Comparison of ENCODE assay signal across 34 cellular contexts in the genomic region with DNA sequence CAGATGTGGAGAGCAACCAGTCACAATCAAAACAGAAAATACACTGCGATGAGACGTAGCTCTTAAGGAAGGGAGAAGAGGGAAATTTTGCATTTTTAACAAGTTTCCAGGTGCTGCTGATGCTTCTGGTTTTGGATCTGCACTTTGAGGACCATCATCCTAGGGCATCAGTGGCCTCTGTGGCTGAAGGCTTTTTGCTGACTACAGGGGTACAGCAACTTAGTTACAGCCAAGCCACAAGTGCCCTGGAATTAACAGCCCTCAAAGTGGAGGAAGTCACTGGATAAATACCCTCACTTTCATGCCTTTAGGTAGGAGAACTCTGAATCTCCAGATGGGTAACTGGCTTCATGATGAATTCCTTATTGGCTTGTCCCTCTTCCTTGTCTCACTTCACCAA.
DNase-seq lines count a peak whose midpoint lies in the region; ATAC-seq, FAIRE-seq and TF ChIP-seq lines count a peak whose summit lies in the region.
"Had no signal": no experiment of that assay in that cellular context is flagged by ENCODE, and none has a peak within 500 bp of the region (broad histone marks: within the 10 kb centered on the region; RNA-seq: fewer than 3 reads in every experiment).

No MANE protein-coding gene starts in this region.

- intact Hi-C loops in HepG2 (cut with micrococcal nuclease; ENCODE audit: unreplicated experiment) (no loop called here), right lobe of liver (cut with DNase I) (no loop called here), K562 (cut with micrococcal nuclease) (no loop called here)

- no peaks in the 10 kb centered on the region for H3K9me1 ChIP-seq in K562 (ENCODE audit: control insufficient read depth, insufficient read depth, low read length)

- no peaks in the 10 kb centered on the region for H3K79me1 ChIP-seq in neuronal stem cell (ENCODE audit: low read depth, low read length)

- H3K9me3 ChIP-seq in HepG2 (ENCODE audit: low read length) (no peaks in the 10 kb centered on the region), right lobe of liver (no peaks in the 10 kb centered on the region), A549 (no peaks in the 10 kb centered on the region), K562 (replicated peaks; ENCODE audit: control insufficient read depth, insufficient read depth, low read depth, low read length) (no peaks in the 10 kb centered on the region), neuronal stem cell (replicated peaks in 1 of 2; ENCODE audit: control insufficient read depth in 2 of 2, insufficient read depth in 1 of 2, low read depth in 1 of 2, low read length in 2 of 2) (peaks cover 0 to 4% of the 10 kb centered on the region in 2 donors)
- H3K9me3 ChIP-seq: BE2C; BLaER1; BLaER1 treated with 17β-estradiol and CSF1 and Interleukin-3, amounts not matched to agents 10 nM and 100 nM; Caco-2 had no signal

- ATAC-seq in HepG2 (no peak), right lobe of liver (no peak), A549 (no peak), K562 (peak; percentile 52; the same call in 2 of the 3 replicates)
- ATAC-seq: CD8-positive, alpha-beta T cell had no signal

- H2BK5ac ChIP-seq in neuronal stem cell (ENCODE audit: low read length) = no peak overlapping the region

- H3K9ac ChIP-seq in HepG2 (ENCODE audit: insufficient read depth, low read depth, low read length) (no peak overlapping the region), K562 (ENCODE audit: insufficient read depth in 1 of 2, low read depth in 2 of 2, low read length in 2 of 2) (peak overlapping the region in 1 of 2 experiments; percentile 51; a peak in 1 of 4 replicates), neuronal stem cell (ENCODE audit: low read depth, low read length, poor library complexity) (no peak overlapping the region)
- H3K9ac ChIP-seq: BLaER1; BLaER1 treated with 17β-estradiol and CSF1 and Interleukin-3, amounts not matched to agents 10 nM and 100 nM had no signal

- H3K27ac ChIP-seq in HepG2 (ENCODE audit: extremely low read length, insufficient read depth, low read length) (no peak overlapping the region), right lobe of liver (no peak overlapping the region), A549 (no peak overlapping the region), K562 (ENCODE audit: extremely low read depth, low read depth, low read length) (peak overlapping the region; percentile 16), neuronal stem cell (replicated peaks; ENCODE audit: low read length) (no peak overlapping the region)
- H3K27ac ChIP-seq: 22Rv1; BLaER1; BLaER1 treated with 17β-estradiol and CSF1 and Interleukin-3, amounts not matched to agents 10 nM and 100 nM; C4-2B had no signal

- no peak overlapping the region for H4K91ac ChIP-seq in neuronal stem cell (ENCODE audit: low read depth, low read length, poor library complexity)

- TF ChIP-seq CTCF in HepG2 (CRISPR knock-in tag; IDR thresholded peaks at IDR 0.05) (no peak), right lobe of liver (IDR thresholded peaks at IDR 0.05) (no peak), A549 (IDR thresholded peaks at IDR 0.05) (no peak), K562 (IDR thresholded peaks at IDR 0.05 in 2 of 3, conservative IDR thresholded peaks at IDR 0.05 in 1 of 3; ENCODE audit: insufficient read depth in 2 of 3, low read depth in 1 of 3, low read length in 3 of 3) (no peak)

- no peak for TF ChIP-seq RAD21 in HepG2 (CRISPR knock-in tag; IDR thresholded peaks at IDR 0.05)
- TF ChIP-seq RAD21 in A549 (conservative IDR thresholded peaks at IDR 0.05 in 1 of 2, IDR thresholded peaks at IDR 0.05 in 1 of 2) = no peak
- TF ChIP-seq RAD21 in K562 (CRISPR knock-in tag; conservative IDR thresholded peaks at IDR 0.05 in 1 of 2, IDR thresholded peaks at IDR 0.05 in 1 of 2) = no peak

- no peak overlapping the region for H3K14ac ChIP-seq in neuronal stem cell (ENCODE audit: low read length)

- DNase-seq in HepG2 (ENCODE audit: low spot score) = no peak
- DNase-seq in right lobe of liver = no peak
- no peak for DNase-seq in A549 (ENCODE audit: low read depth in 1 of 2, low spot score in 1 of 2)
- no peak for DNase-seq in K562 (ENCODE audit: extremely low read depth in 1 of 4, low spot score in 3 of 4)
- no peak for DNase-seq in neuronal stem cell (ENCODE audit: low spot score)
- no peak for DNase-seq in ureter (ENCODE audit: low spot score)
- DNase-seq in cortex of kidney (lab: John Stamatoyannopoulos, UW) = no peak
- no peak for DNase-seq in NCI-H2227 treated with DMSO at 0.1 percent for 48 hours (lab: John Stamatoyannopoulos, UW)
- DNase-seq: 8988T; ACHN; AML-193; BE2C; C1 segment of cervical spinal cord; Caco-2; Calu3; CD4-positive, alpha-beta memory T cell; CD4-positive, alpha-beta T cell; CD4-positive, CD25-positive, alpha-beta regulatory T cell; CD8-positive, alpha-beta memory T cell; CD8-positive, alpha-beta T cell; COR-L47; DMS 273 treated with DMSO at 0.1 percent for 48 hours; DMS153; DMS53; DMS79; DMS79 treated with DMSO at 0.1 percent for 48 hours; DND-41; EL had no signal

- no peaks in the 10 kb centered on the region; a peak in 1 of 5 replicates for H3K27me3 ChIP-seq in HepG2 (ENCODE audit: control insufficient read depth in 1 of 2, insufficient read depth in 2 of 2, low read length in 2 of 2)
- H3K27me3 ChIP-seq in right lobe of liver = no peaks in the 10 kb centered on the region
- H3K27me3 ChIP-seq in K562 (ENCODE audit: control insufficient read depth in 2 of 2, insufficient read depth in 2 of 2, low read length in 2 of 2) = no peaks in the 10 kb centered on the region
- no peaks in the 10 kb centered on the region for H3K27me3 ChIP-seq in neuronal stem cell (ENCODE audit: control insufficient read depth in 3 of 3, insufficient read depth in 3 of 3, low read depth in 1 of 3, low read length in 3 of 3)
- H3K27me3 ChIP-seq: BE2C; BLaER1; BLaER1 treated with 17β-estradiol and CSF1 and Interleukin-3, amounts not matched to agents 10 nM and 100 nM had no signal

- H2AFZ ChIP-seq in HepG2 (ENCODE audit: low read length) (no peak overlapping the region), K562 (ENCODE audit: low read depth, low read length) (peak overlapping the region; percentile 66), neuronal stem cell (ENCODE audit: low read length) (no peak overlapping the region)

- 4% methylated on average over 2 of the region's 2 CpGs for WGBS in HepG2 (ENCODE audit: low lambda C conversion rate)
- 80% methylated on average over 2 of the region's 2 CpGs for WGBS in right lobe of liver (ENCODE audit: insufficient coverage, low coverage, low lambda C conversion rate, missing lambda C conversion rate)
- WGBS in A549 (ENCODE audit: missing lambda C conversion rate) = 13% methylated on average over 2 of the region's 2 CpGs
- WGBS in K562 (ENCODE audit: insufficient coverage, low coverage, missing lambda C conversion rate) = 9% methylated on average over 2 of the region's 2 CpGs
- WGBS in neuronal stem cell (ENCODE audit: extremely low coverage in 2 of 2, insufficient read length in 2 of 2, insufficient replicate concordance in 1 of 2), 2 donors = no CpG with 5 or more reads among the region's 2 CpGs

- H2AK5ac ChIP-seq in neuronal stem cell (ENCODE audit: low read depth, low read length) = no peak overlapping the region

- in situ Hi-C loops in HepG2 (cut with HindIII; ENCODE audit: extremely low pct_ligation_motif_present, low pct_unique_long_range_greater_than_20kb) (no loop called here), K562 (cut with MboI) (no loop called here)

- no peak for TF ChIP-seq POLR2A in HepG2 (IDR thresholded peaks at IDR 0.05; ENCODE audit: insufficient read depth in 1 of 2, low read depth in 2 of 2, low read length in 2 of 2)
- no peak for TF ChIP-seq POLR2A in right lobe of liver (IDR thresholded peaks at IDR 0.05)
- no peak for TF ChIP-seq POLR2A in A549 (IDR thresholded peaks at IDR 0.05; ENCODE audit: low read length)
- TF ChIP-seq POLR2A in K562 (conservative IDR thresholded peaks at IDR 0.05) = no peak

- H3K36me3 ChIP-seq in HepG2 (replicated peaks in 1 of 2; ENCODE audit: control insufficient read depth in 1 of 2, insufficient read depth in 2 of 2, low read length in 2 of 2) = no peaks in the 10 kb centered on the region
- H3K36me3 ChIP-seq in right lobe of liver = no peaks in the 10 kb centered on the region
- no peaks in the 10 kb centered on the region for H3K36me3 ChIP-seq in K562 (ENCODE audit: control insufficient read depth, insufficient read depth, low read length)
- no peaks in the 10 kb centered on the region for H3K36me3 ChIP-seq in neuronal stem cell (replicated peaks in 1 of 2; ENCODE audit: control insufficient read depth in 2 of 2, insufficient read depth in 2 of 2, low read length in 2 of 2)
- H3K36me3 ChIP-seq: BE2C; BLaER1; BLaER1 treated with 17β-estradiol and CSF1 and Interleukin-3, amounts not matched to agents 10 nM and 100 nM had no signal

- BruUV-seq in HepG2 (replicated peaks; lab: Mats Ljungman, UMichigan) (no TSS peak), K562 (replicated peaks; lab: Mats Ljungman, UMichigan) (no TSS peak)

- no peak overlapping the region for H4K8ac ChIP-seq in neuronal stem cell (ENCODE audit: low read depth, low read length)

- CTCF ChIA-PET in HepG2 (lab: Yijun Ruan, JAX; ENCODE audit: low intra/inter-chr PET ratio, low total read pairs) (no interaction called here), A549 (lab: Yijun Ruan, JAX) (no interaction called here), K562 (lab: Yijun Ruan, JAX; ENCODE audit: low intra/inter-chr PET ratio) (interaction anchor here (0.6 kb wide), 1 partner anchor 590 kb away, joined by 3 read pairs; no protein-coding TSS in a partner anchor)

- H2BK12ac ChIP-seq in neuronal stem cell (ENCODE audit: low read length) = no peak overlapping the region

- H3K79me2 ChIP-seq in HepG2 (ENCODE audit: insufficient read depth, low read length) = no peaks in the 10 kb centered on the region
- H3K79me2 ChIP-seq in K562 (ENCODE audit: control insufficient read depth, insufficient read depth, low read length) = peaks cover 5% of the 10 kb centered on the region; the same call in 1 of the 3 replicates

- H3K4me2 ChIP-seq in HepG2 (ENCODE audit: low read depth, low read length) (no peak overlapping the region), A549 (no peak overlapping the region), K562 (ENCODE audit: insufficient read depth, low read length) (peak overlapping the region; percentile 51; the same call in 1 of the 2 replicates), neuronal stem cell (ENCODE audit: insufficient read depth, low read length, poor library complexity, severe bottlenecking) (no peak overlapping the region)
- H3K4me2 ChIP-seq: BLaER1; BLaER1 treated with 17β-estradiol and CSF1 and Interleukin-3, amounts not matched to agents 10 nM and 100 nM had no signal

- FAIRE-seq in HepG2 (lab: Jason Lieb, UNC) (no peak), A549 (lab: Jason Lieb, UNC) (no peak), K562 (lab: Jason Lieb, UNC) (no peak)
- FAIRE-seq: A204.1, D721Med had no signal

- H4K20me1 ChIP-seq in HepG2 (ENCODE audit: insufficient read depth, low read length) (no peaks in the 10 kb centered on the region), K562 (replicated peaks; ENCODE audit: control insufficient read depth, insufficient read depth, low read length) (no peaks in the 10 kb centered on the region)
- H4K20me1 ChIP-seq: BLaER1; BLaER1 treated with 17β-estradiol and CSF1 and Interleukin-3, amounts not matched to agents 10 nM and 100 nM had no signal

- H3K18ac ChIP-seq in neuronal stem cell (ENCODE audit: low read length) = peak overlapping the region; percentile 31

- no peak overlapping the region for H2BK120ac ChIP-seq in neuronal stem cell (ENCODE audit: low read depth, low read length)

- TF ChIP-seq EP300 in HepG2 (IDR thresholded peaks at IDR 0.05; ENCODE audit: low read depth in 2 of 2, low read length in 2 of 2) (no peak), HepG2 (CRISPR knock-in tag; IDR thresholded peaks at IDR 0.05; ENCODE audit: borderline replicate concordance) (no peak), A549 (IDR thresholded peaks at IDR 0.05) (no peak), K562 (IDR thresholded peaks at IDR 0.05; ENCODE audit: low read length) (no peak)

- no peak overlapping the region for H3K23ac ChIP-seq in neuronal stem cell (ENCODE audit: low read depth, low read length, poor library complexity)

- POLR2A ChIA-PET in HepG2 (lab: Yijun Ruan, JAX) (no interaction called here), A549 (lab: Yijun Ruan, JAX) (no interaction called here), K562 (lab: Yijun Ruan, JAX) (no interaction called here)

- H2BK15ac ChIP-seq in neuronal stem cell (ENCODE audit: low read length) = no peak overlapping the region

- no peak overlapping the region for H3K4ac ChIP-seq in neuronal stem cell (ENCODE audit: low read length)

- H3K4me1 ChIP-seq in HepG2 (ENCODE audit: insufficient read depth, low read length) (no peaks in the 10 kb centered on the region), right lobe of liver (no peaks in the 10 kb centered on the region), A549 (no peaks in the 10 kb centered on the region), K562 (replicated peaks in 1 of 2; ENCODE audit: control insufficient read depth in 2 of 2, insufficient read depth in 2 of 2, low read length in 2 of 2) (no peaks in the 10 kb centered on the region), neuronal stem cell (ENCODE audit: control insufficient read depth in 2 of 2, insufficient read depth in 1 of 2, low read depth in 1 of 2, low read length in 2 of 2) (no peaks in the 10 kb centered on the region)
- H3K4me1 ChIP-seq: BE2C; BLaER1; BLaER1 treated with 17β-estradiol and CSF1 and Interleukin-3, amounts not matched to agents 10 nM and 100 nM; Caco-2 had no signal

- no peak overlapping the region for H3K4me3 ChIP-seq in HepG2 (replicated peaks in 1 of 3; ENCODE audit: insufficient read depth in 1 of 3, low read depth in 2 of 3, low read length in 3 of 3)
- H3K4me3 ChIP-seq in right lobe of liver = no peak overlapping the region
- H3K4me3 ChIP-seq in A549 = no peak overlapping the region
- H3K4me3 ChIP-seq in K562 = peak overlapping the region; percentile 2; the same call in 1 of the 2 replicates
- H3K4me3 ChIP-seq in neuronal stem cell (ENCODE audit: low read length in 2 of 2) = no peak overlapping the region
- H3K4me3 ChIP-seq: BLaER1; BLaER1 treated with 17β-estradiol and CSF1 and Interleukin-3, amounts not matched to agents 10 nM and 100 nM had no signal
